ENCODE assay signal across 14 cellular contexts in genomic region chr5:4640793-4641192, GRCh38.
A peak's percentile ranks its signal among the peaks of the same experiment; 100 is the strongest.
DNase-seq lines count a peak whose midpoint lies in the region; ATAC-seq and TF ChIP-seq lines count a peak whose summit lies in the region.
"Had no signal": no experiment of that assay in that cellular context is flagged by ENCODE, and none has a peak within 500 bp of the region (broad histone marks: within the 10 kb centered on the region; RNA-seq: fewer than 3 reads in every experiment).

No MANE protein-coding gene starts in this region.

- no peak overlapping the region for H3K4me3 ChIP-seq in foreskin fibroblast (ENCODE audit: low read depth in 1 of 2, low read length in 2 of 2)
- no peak overlapping the region for H3K4me3 ChIP-seq in suprapubic skin
- H3K4me3 ChIP-seq in esophagus squamous epithelium, result no peak overlapping the region
- H3K4me3 ChIP-seq: coronary artery had no signal

- intact Hi-C loops in esophagus squamous epithelium (cut with DNase I), result no loop called here

- no peaks in the 10 kb centered on the region for H3K27me3 ChIP-seq in suprapubic skin
- H3K27me3 ChIP-seq in esophagus squamous epithelium, result no peaks in the 10 kb centered on the region

- no peak for TF ChIP-seq EP300 in suprapubic skin (IDR thresholded peaks at IDR 0.05)

- H3K9me3 ChIP-seq in suprapubic skin, result no peaks in the 10 kb centered on the region
- peaks cover 0 to 4% (median 0%) of the 10 kb centered on the region in 3 donors for H3K9me3 ChIP-seq in esophagus squamous epithelium

- TF ChIP-seq POLR2A in suprapubic skin (IDR thresholded peaks at IDR 0.05) (no peak), esophagus squamous epithelium (IDR thresholded peaks at IDR 0.05) (no peak)

- no peak overlapping the region for H3K27ac ChIP-seq in suprapubic skin
- H3K27ac ChIP-seq in esophagus squamous epithelium, result no peak overlapping the region
- H3K27ac ChIP-seq: coronary artery had no signal

- 47% methylated on average over 2 of the region's 2 CpGs for WGBS in suprapubic skin
- WGBS in esophagus squamous epithelium, 2 donors, result 25 to 44% methylated on average over 2 of the region's 2 CpGs

- H3K4me1 ChIP-seq in suprapubic skin (no peaks in the 10 kb centered on the region), esophagus squamous epithelium (no peaks in the 10 kb centered on the region)

- H3K36me3 ChIP-seq in suprapubic skin (no peaks in the 10 kb centered on the region), esophagus squamous epithelium (no peaks in the 10 kb centered on the region)

- TF ChIP-seq CTCF in foreskin fibroblast (IDR thresholded peaks at IDR 0.05; ENCODE audit: low read depth, low read length), result no peak
- no peak for TF ChIP-seq CTCF in suprapubic skin (IDR thresholded peaks at IDR 0.05)
- TF ChIP-seq CTCF in esophagus squamous epithelium (IDR thresholded peaks at IDR 0.05), result peak in 1 of 6 experiments; percentile 19

- DNase-seq in D341Med (ENCODE audit: low spot score) (peak; percentile 70), M059J (ENCODE audit: low read depth) (peak; percentile 61), SW480 (ENCODE audit: low spot score) (peak; percentile 75), iPS-NIHi11 (ENCODE audit: low spot score) (peak; percentile 63), foreskin fibroblast (no peak), suprapubic skin (ENCODE audit: low spot score in 2 of 2) (no peak), esophagus squamous epithelium (lab: John Stamatoyannopoulos, UW) (no peak)
- DNase-seq: COR-L47, hippocampal formation, Karpas-422, naive B cell, PC-3 had no signal

- no peak for ATAC-seq in esophagus mucosa
- ATAC-seq: PC-3 had no signal

Comparison
In these comparisons a context has a peak if more than half of its experiments do, and no peak if none do; other contexts are left out.
1. DNase-seq: peak in D341Med (single experiment), M059J (single experiment), SW480 (single experiment) and iPS-NIHi11 (single experiment); none in foreskin fibroblast (0 of 2), suprapubic skin (0 of 2) and esophagus squamous epithelium (single experiment).